Comparison of ENCODE assay signal across 1 cellular context in the genomic region with DNA sequence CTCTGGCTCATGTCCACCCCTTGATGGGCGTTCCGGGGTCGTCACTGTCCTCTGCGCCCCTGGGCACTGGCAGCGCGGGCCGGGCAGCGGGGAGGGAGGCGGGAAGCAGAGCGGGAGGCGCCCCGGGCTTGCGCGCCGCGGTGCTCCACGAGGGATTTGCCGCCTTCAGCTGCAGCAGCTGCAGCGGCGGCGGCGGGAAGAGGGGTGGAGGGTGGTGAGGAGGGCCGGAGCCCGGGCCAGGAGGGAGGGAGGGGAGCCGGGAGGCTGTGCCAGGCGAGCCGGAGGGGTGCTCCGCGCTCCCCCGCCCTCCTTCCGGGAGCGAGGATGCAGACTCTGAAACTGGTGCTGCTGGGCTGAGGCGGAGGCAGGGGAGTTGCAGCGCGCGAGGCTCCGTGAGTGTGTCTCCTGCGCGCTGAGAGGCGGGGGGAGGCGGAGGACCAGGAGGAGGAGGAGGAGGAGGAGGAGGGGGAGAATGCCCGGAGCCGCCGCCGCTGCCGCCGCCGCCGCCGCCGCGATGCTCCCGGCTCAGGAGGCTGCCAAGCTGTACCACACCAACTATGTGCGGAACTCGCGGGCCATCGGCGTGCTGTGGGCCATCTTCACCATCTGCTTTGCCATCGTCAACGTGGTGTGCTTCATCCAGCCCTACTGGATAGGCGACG.
TF ChIP-seq lines count a peak whose summit lies in the region.

A gene (plus strand): TSS at position 296 of the 662 bp plus-strand sequence.

TF ChIP-seq in HEK293, 187 proteins besides CTCF, POLR2A, EP300 and RAD21 (continued from another document):
- TF ChIP-seq, protein P1, sequence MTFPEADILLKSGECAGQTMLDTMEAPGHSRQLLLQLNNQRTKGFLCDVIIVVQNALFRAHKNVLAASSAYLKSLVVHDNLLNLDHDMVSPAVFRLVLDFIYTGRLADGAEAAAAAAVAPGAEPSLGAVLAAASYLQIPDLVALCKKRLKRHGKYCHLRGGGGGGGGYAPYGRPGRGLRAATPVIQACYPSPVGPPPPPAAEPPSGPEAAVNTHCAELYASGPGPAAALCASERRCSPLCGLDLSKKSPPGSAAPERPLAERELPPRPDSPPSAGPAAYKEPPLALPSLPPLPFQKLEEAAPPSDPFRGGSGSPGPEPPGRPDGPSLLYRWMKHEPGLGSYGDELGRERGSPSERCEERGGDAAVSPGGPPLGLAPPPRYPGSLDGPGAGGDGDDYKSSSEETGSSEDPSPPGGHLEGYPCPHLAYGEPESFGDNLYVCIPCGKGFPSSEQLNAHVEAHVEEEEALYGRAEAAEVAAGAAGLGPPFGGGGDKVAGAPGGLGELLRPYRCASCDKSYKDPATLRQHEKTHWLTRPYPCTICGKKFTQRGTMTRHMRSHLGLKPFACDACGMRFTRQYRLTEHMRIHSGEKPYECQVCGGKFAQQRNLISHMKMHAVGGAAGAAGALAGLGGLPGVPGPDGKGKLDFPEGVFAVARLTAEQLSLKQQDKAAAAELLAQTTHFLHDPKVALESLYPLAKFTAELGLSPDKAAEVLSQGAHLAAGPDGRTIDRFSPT (tag by site-specific recombination; IDR thresholded peaks at IDR 0.05): no peak
- TF ChIP-seq ZSCAN30 (tag by site-specific recombination; IDR thresholded peaks at IDR 0.05) (no peak), KLF8 (tag by site-specific recombination; IDR thresholded peaks at IDR 0.05) (no peak), ZBTB21 (tag by site-specific recombination; IDR thresholded peaks at IDR 0.05) (no peak), ZNF121 (tag by site-specific recombination; IDR thresholded peaks at IDR 0.05) (no peak), ZBTB20 (tag by site-specific recombination; IDR thresholded peaks at IDR 0.05) (peak; percentile 73), ZNF48 (tag by site-specific recombination; IDR thresholded peaks at IDR 0.05) (no peak), ZNF335 (tag by site-specific recombination; conservative IDR thresholded peaks at IDR 0.05) (peak; percentile 99), ZNF701 (tag by site-specific recombination; IDR thresholded peaks at IDR 0.05) (no peak), ZNF560 (tag by site-specific recombination; IDR thresholded peaks at IDR 0.05; ENCODE audit: borderline replicate concordance) (peak; percentile 90), ZNF341 (tag by site-specific recombination; IDR thresholded peaks at IDR 0.05; ENCODE audit: low read depth) (peak; percentile 87), SALL2 (tag by site-specific recombination; IDR thresholded peaks at IDR 0.05; ENCODE audit: borderline replicate concordance) (no peak), ZNF677 (tag by site-specific recombination; IDR thresholded peaks at IDR 0.05) (no peak), ZBTB17 (tag by site-specific recombination; IDR thresholded peaks at IDR 0.05) (peak; percentile 55; the same call in 1 of the 2 replicates), ZNF510 (tag by site-specific recombination; IDR thresholded peaks at IDR 0.05; ENCODE audit: insufficient replicate concordance) (no peak), SP2 (tag by site-specific recombination; IDR thresholded peaks at IDR 0.05) (peak; percentile 66), GLIS2 (tag by site-specific recombination; IDR thresholded peaks at IDR 0.05) (peak; percentile 67), ZNF132 (tag by site-specific recombination; IDR thresholded peaks at IDR 0.05; ENCODE audit: borderline replicate concordance) (no peak), ZNF621 (tag by site-specific recombination; IDR thresholded peaks at IDR 0.05) (no peak)
- TF ChIP-seq, protein P2, sequence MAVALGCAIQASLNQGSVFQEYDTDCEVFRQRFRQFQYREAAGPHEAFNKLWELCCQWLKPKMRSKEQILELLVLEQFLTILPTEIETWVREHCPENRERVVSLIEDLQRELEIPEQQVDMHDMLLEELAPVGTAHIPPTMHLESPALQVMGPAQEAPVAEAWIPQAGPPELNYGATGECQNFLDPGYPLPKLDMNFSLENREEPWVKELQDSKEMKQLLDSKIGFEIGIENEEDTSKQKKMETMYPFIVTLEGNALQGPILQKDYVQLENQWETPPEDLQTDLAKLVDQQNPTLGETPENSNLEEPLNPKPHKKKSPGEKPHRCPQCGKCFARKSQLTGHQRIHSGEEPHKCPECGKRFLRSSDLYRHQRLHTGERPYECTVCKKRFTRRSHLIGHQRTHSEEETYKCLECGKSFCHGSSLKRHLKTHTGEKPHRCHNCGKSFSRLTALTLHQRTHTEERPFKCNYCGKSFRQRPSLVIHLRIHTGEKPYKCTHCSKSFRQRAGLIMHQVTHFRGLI (tag by site-specific recombination; IDR thresholded peaks at IDR 0.05): no peak
- TF ChIP-seq, protein P3, sequence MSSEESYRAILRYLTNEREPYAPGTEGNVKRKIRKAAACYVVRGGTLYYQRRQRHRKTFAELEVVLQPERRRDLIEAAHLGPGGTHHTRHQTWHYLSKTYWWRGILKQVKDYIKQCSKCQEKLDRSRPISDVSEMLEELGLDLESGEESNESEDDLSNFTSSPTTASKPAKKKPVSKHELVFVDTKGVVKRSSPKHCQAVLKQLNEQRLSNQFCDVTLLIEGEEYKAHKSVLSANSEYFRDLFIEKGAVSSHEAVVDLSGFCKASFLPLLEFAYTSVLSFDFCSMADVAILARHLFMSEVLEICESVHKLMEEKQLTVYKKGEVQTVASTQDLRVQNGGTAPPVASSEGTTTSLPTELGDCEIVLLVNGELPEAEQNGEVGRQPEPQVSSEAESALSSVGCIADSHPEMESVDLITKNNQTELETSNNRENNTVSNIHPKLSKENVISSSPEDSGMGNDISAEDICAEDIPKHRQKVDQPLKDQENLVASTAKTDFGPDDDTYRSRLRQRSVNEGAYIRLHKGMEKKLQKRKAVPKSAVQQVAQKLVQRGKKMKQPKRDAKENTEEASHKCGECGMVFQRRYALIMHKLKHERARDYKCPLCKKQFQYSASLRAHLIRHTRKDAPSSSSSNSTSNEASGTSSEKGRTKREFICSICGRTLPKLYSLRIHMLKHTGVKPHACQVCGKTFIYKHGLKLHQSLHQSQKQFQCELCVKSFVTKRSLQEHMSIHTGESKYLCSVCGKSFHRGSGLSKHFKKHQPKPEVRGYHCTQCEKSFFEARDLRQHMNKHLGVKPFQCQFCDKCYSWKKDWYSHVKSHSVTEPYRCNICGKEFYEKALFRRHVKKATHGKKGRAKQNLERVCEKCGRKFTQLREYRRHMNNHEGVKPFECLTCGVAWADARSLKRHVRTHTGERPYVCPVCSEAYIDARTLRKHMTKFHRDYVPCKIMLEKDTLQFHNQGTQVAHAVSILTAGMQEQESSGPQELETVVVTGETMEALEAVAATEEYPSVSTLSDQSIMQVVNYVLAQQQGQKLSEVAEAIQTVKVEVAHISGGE (tag by site-specific recombination; conservative IDR thresholded peaks at IDR 0.05; ENCODE audit: low read depth): no peak
- TF ChIP-seq, protein P4, sequence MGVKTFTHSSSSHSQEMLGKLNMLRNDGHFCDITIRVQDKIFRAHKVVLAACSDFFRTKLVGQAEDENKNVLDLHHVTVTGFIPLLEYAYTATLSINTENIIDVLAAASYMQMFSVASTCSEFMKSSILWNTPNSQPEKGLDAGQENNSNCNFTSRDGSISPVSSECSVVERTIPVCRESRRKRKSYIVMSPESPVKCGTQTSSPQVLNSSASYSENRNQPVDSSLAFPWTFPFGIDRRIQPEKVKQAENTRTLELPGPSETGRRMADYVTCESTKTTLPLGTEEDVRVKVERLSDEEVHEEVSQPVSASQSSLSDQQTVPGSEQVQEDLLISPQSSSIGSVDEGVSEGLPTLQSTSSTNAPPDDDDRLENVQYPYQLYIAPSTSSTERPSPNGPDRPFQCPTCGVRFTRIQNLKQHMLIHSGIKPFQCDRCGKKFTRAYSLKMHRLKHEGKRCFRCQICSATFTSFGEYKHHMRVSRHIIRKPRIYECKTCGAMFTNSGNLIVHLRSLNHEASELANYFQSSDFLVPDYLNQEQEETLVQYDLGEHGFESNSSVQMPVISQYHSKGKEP (tag by site-specific recombination; IDR thresholded peaks at IDR 0.05): peak; percentile 39; the same call in 1 of the 2 replicates
- TF ChIP-seq, protein P5, sequence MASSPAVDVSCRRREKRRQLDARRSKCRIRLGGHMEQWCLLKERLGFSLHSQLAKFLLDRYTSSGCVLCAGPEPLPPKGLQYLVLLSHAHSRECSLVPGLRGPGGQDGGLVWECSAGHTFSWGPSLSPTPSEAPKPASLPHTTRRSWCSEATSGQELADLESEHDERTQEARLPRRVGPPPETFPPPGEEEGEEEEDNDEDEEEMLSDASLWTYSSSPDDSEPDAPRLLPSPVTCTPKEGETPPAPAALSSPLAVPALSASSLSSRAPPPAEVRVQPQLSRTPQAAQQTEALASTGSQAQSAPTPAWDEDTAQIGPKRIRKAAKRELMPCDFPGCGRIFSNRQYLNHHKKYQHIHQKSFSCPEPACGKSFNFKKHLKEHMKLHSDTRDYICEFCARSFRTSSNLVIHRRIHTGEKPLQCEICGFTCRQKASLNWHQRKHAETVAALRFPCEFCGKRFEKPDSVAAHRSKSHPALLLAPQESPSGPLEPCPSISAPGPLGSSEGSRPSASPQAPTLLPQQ (tag by site-specific recombination; IDR thresholded peaks at IDR 0.05): 0 out of 2 replicates have a peak, but pooled peaks have one; percentile 23
- TF ChIP-seq, protein P6, sequence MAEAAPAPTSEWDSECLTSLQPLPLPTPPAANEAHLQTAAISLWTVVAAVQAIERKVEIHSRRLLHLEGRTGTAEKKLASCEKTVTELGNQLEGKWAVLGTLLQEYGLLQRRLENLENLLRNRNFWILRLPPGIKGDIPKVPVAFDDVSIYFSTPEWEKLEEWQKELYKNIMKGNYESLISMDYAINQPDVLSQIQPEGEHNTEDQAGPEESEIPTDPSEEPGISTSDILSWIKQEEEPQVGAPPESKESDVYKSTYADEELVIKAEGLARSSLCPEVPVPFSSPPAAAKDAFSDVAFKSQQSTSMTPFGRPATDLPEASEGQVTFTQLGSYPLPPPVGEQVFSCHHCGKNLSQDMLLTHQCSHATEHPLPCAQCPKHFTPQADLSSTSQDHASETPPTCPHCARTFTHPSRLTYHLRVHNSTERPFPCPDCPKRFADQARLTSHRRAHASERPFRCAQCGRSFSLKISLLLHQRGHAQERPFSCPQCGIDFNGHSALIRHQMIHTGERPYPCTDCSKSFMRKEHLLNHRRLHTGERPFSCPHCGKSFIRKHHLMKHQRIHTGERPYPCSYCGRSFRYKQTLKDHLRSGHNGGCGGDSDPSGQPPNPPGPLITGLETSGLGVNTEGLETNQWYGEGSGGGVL (tag by site-specific recombination; IDR thresholded peaks at IDR 0.05): peak; percentile 88
- TF ChIP-seq, protein P7, sequence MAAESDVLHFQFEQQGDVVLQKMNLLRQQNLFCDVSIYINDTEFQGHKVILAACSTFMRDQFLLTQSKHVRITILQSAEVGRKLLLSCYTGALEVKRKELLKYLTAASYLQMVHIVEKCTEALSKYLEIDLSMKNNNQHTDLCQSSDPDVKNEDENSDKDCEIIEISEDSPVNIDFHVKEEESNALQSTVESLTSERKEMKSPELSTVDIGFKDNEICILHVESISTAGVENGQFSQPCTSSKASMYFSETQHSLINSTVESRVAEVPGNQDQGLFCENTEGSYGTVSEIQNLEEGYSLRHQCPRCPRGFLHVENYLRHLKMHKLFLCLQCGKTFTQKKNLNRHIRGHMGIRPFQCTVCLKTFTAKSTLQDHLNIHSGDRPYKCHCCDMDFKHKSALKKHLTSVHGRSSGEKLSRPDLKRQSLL (tag by site-specific recombination; IDR thresholded peaks at IDR 0.05): no peak
- TF ChIP-seq, protein P8, sequence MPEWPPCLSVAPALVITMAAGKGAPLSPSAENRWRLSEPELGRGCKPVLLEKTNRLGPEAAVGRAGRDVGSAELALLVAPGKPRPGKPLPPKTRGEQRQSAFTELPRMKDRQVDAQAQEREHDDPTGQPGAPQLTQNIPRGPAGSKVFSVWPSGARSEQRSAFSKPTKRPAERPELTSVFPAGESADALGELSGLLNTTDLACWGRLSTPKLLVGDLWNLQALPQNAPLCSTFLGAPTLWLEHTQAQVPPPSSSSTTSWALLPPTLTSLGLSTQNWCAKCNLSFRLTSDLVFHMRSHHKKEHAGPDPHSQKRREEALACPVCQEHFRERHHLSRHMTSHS (tag by site-specific recombination; IDR thresholded peaks at IDR 0.05): no peak
- TF ChIP-seq, protein P9, sequence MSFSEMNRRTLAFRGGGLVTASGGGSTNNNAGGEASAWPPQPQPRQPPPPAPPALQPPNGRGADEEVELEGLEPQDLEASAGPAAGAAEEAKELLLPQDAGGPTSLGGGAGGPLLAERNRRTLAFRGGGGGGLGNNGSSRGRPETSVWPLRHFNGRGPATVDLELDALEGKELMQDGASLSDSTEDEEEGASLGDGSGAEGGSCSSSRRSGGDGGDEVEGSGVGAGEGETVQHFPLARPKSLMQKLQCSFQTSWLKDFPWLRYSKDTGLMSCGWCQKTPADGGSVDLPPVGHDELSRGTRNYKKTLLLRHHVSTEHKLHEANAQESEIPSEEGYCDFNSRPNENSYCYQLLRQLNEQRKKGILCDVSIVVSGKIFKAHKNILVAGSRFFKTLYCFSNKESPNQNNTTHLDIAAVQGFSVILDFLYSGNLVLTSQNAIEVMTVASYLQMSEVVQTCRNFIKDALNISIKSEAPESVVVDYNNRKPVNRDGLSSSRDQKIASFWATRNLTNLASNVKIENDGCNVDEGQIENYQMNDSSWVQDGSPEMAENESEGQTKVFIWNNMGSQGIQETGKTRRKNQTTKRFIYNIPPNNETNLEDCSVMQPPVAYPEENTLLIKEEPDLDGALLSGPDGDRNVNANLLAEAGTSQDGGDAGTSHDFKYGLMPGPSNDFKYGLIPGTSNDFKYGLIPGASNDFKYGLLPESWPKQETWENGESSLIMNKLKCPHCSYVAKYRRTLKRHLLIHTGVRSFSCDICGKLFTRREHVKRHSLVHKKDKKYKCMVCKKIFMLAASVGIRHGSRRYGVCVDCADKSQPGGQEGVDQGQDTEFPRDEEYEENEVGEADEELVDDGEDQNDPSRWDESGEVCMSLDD (tag by site-specific recombination; IDR thresholded peaks at IDR 0.05): peak; percentile 44; the same call in 1 of the 2 replicates
TF ChIP-seq in HEK293: peak in this region for 17.
